Comparison of ENCODE assay signal across 8 cellular contexts in genomic region chr22:17121235-17122195, GRCh38. TPM values are rescaled to one million over a fixed set of nuclear protein-coding genes. Genes with fewer than 3 reads are reported as not detected.
DNase-seq lines count a peak whose midpoint lies in the region; ATAC-seq, FAIRE-seq and TF ChIP-seq lines count a peak whose summit lies in the region.

TSS of gene TMEM121B (minus strand) at chr22:17121360. CDS start at chr22:17121127, 233 bp downstream.

- H3K4me1 Mint-ChIP-seq in activated naive CD8-positive, alpha-beta T cell treated with anti-CD3 and anti-CD28 coated beads, Interleukin-2, amount 50 U/mL, for 24 hours: peaks cover 28% of the 10 kb centered on the region

- peak within 1 kb of the TSS; percentile 43 for H3K4me3 Mint-ChIP-seq in activated naive CD8-positive, alpha-beta T cell treated with anti-CD3 and anti-CD28 coated beads, Interleukin-2, amount 50 U/mL, for 24 hours

- FAIRE-seq in H54 (lab: Jason Lieb, UNC): no peak
- no peak for FAIRE-seq in GM19239 (lab: Jason Lieb, UNC)

- no peaks in the 10 kb centered on the region for H3K36me3 Mint-ChIP-seq in activated naive CD8-positive, alpha-beta T cell treated with anti-CD3 and anti-CD28 coated beads, Interleukin-2, amount 50 U/mL, for 24 hours (ENCODE audit: low read depth)

- H3K27me3 Mint-ChIP-seq in activated naive CD8-positive, alpha-beta T cell treated with anti-CD3 and anti-CD28 coated beads, Interleukin-2, amount 50 U/mL, for 24 hours: peaks cover 27% of the 10 kb centered on the region

- ATAC-seq in activated naive CD8-positive, alpha-beta T cell treated with anti-CD3 and anti-CD28 coated beads, Interleukin-2, amount 50 U/mL, for 24 hours: peak; percentile 15
- ATAC-seq in left ventricle myocardium superior: peak; percentile 84
- ATAC-seq in HG02798 (IDR thresholded peaks at IDR 0.05; ENCODE audit: poor library complexity, unreplicated experiment): no peak

- peak; percentile 51 for DNase-seq in AG08395 (ENCODE audit: low spot score)
- peak; percentile 24 for DNase-seq in H54 (ENCODE audit: insufficient read length, low spot score)
- peak; percentile 81 for DNase-seq in NCI-H510A treated with DMSO at 0.1 percent for 48 hours (lab: John Stamatoyannopoulos, UW)
- DNase-seq in activated naive CD8-positive, alpha-beta T cell treated with anti-CD3 and anti-CD28 coated beads, Interleukin-2, amount 50 U/mL, for 24 hours: peak; percentile 34
- DNase-seq in left ventricle myocardium superior: peak; percentile 87
- peak; percentile 46 for DNase-seq in pons (ENCODE audit: low spot score)
- no peak for DNase-seq in GM19239 (ENCODE audit: insufficient read length, low spot score)

- intact Hi-C loops in left ventricle myocardium superior (cut with micrococcal nuclease): no loop called here

- TF ChIP-seq POLR2A in H54 (IDR thresholded peaks at IDR 0.05; ENCODE audit: low read depth, low read length): no peak

- H3K27ac Mint-ChIP-seq in activated naive CD8-positive, alpha-beta T cell treated with anti-CD3 and anti-CD28 coated beads, Interleukin-2, amount 50 U/mL, for 24 hours: no peak within 1 kb of the TSS

- no peaks in the 10 kb centered on the region for H3K9me3 Mint-ChIP-seq in activated naive CD8-positive, alpha-beta T cell treated with anti-CD3 and anti-CD28 coated beads, Interleukin-2, amount 50 U/mL, for 24 hours

RNA-seq across cellular contexts. Expression of gene TMEM121B, which starts in this region (rescaled TPM):
- 1.7 TPM for total RNA-seq in left ventricle myocardium superior
